35 cellular contexts compared by ENCODE assay signal in genomic region chr10:919481-919880, GRCh38.
"Had no signal": no experiment of that assay in that cellular context is flagged by ENCODE, and none has a peak within 500 bp of the region (broad histone marks: within the 10 kb centered on the region; RNA-seq: fewer than 3 reads in every experiment).

No MANE protein-coding gene starts in this region.

- H3K9me3 Mint-ChIP-seq: activated B cell treated with CpG ODN at 0.5 μM for 24 hours; activated naive CD4-positive, alpha-beta T cell treated with anti-CD3 and anti-CD28 coated beads, Interleukin-2, amount 10 ng/mL, durations not matched to agents 7 days and 5 days; activated naive CD8-positive, alpha-beta T cell treated with anti-CD3 and anti-CD28 coated beads, Interleukin-2, amount 10 ng/mL, durations not matched to agents 7 days and 5 days; IgD-negative memory B cell had no signal

- H3K27ac Mint-ChIP-seq: activated B cell treated with CpG ODN at 0.5 μM for 24 hours; activated CD4-positive, alpha-beta memory T cell treated with anti-CD3 and anti-CD28 coated beads for 36 hours; activated naive CD4-positive, alpha-beta T cell treated with anti-CD3 and anti-CD28 coated beads, Interleukin-2, amount 10 ng/mL, durations not matched to agents 7 days and 5 days; activated naive CD8-positive, alpha-beta T cell treated with anti-CD3 and anti-CD28 coated beads, Interleukin-2, amount 10 ng/mL, durations not matched to agents 7 days and 5 days had no signal

- H3K36me3 Mint-ChIP-seq: IgD-negative memory B cell had no signal

- H3K27me3 Mint-ChIP-seq: activated B cell treated with CpG ODN at 0.5 μM for 24 hours; activated CD4-positive, alpha-beta memory T cell treated with anti-CD3 and anti-CD28 coated beads for 36 hours; activated naive CD4-positive, alpha-beta T cell treated with anti-CD3 and anti-CD28 coated beads, Interleukin-2, amount 10 ng/mL, durations not matched to agents 7 days and 5 days; activated naive CD8-positive, alpha-beta T cell treated with anti-CD3 and anti-CD28 coated beads, Interleukin-2, amount 10 ng/mL, durations not matched to agents 7 days and 5 days; IgD-negative memory B cell had no signal

- H3K27ac ChIP-seq: ascending aorta, body of pancreas, breast epithelium, Peyer's patch, VCaP had no signal

- H3K27me3 ChIP-seq: ascending aorta, body of pancreas, breast epithelium, Peyer's patch had no signal

- ATAC-seq: body of pancreas, PC-3 had no signal

- H3K4me3 Mint-ChIP-seq: activated B cell treated with CpG ODN at 0.5 μM for 24 hours; activated CD4-positive, alpha-beta memory T cell treated with anti-CD3 and anti-CD28 coated beads for 36 hours; activated naive CD4-positive, alpha-beta T cell treated with anti-CD3 and anti-CD28 coated beads, Interleukin-2, amount 10 ng/mL, durations not matched to agents 7 days and 5 days; activated naive CD8-positive, alpha-beta T cell treated with anti-CD3 and anti-CD28 coated beads, Interleukin-2, amount 10 ng/mL, durations not matched to agents 7 days and 5 days had no signal

- H3K4me1 ChIP-seq: breast epithelium had no signal

- H3K4me3 ChIP-seq: ascending aorta, body of pancreas, breast epithelium, Peyer's patch had no signal

- DNase-seq: activated B cell treated with CpG ODN at 0.5 μM for 24 hours; activated CD4-positive, alpha-beta memory T cell treated with anti-CD3 and anti-CD28 coated beads for 36 hours; activated CD4-positive, alpha-beta T cell treated with anti-CD3 and anti-CD28 coated beads for 4 hours; activated CD4-positive, alpha-beta T cell treated with anti-CD3 and anti-CD28 coated beads, Interleukin-2, amount 50 U/mL, for 1 hour; activated CD4-positive, CD25-positive, alpha-beta regulatory T cell treated with anti-CD3 and anti-CD28 coated beads, Interleukin-2, amount 50 U/mL, for 72 hours; activated CD8-positive, alpha-beta memory T cell treated with anti-CD3 and anti-CD28 coated beads, Interleukin-2, amount 50 U/mL, for 48 hours; activated effector memory CD4-positive, alpha-beta T cell treated with Interleukin-2 at 50 U/mL for 16 hours; activated naive CD4-positive, alpha-beta T cell treated with anti-CD3 and anti-CD28 coated beads, Interleukin-2, amount 10 ng/mL, durations not matched to agents 7 days and 5 days; activated naive CD8-positive, alpha-beta T cell treated with anti-CD3 and anti-CD28 coated beads, Interleukin-2, amount 10 ng/mL, durations not matched to agents 7 days and 5 days; activated T-cell treated with anti-CD3 and anti-CD28 coated beads, Interleukin-2, amount 50 U/mL, for 48 hours; amygdala; body of pancreas; Karpas-422; KBM-7; NCI-H1048; NCI-H1105 treated with DMSO at 0.1 percent for 48 hours; NCI-H1436; NCI-H1694; NCI-H1930; NCI-H2081 treated with DMSO at 0.1 percent for 48 hours; NCI-H345; NCI-H526; NCI-H748 treated with DMSO at 0.1 percent for 48 hours; NK-92 treated with Interleukin-12 subunit alpha and Interleukin-12 subunit beta, amount 100 ng/mL, for 24 hours; PC-3; RPMI8226; SW 1271; T-helper 1 cell; T-helper 2 cell; T-helper 9 cell had no signal

- H3K36me3 ChIP-seq: breast epithelium, Peyer's patch had no signal

- H3K9me3 ChIP-seq: ascending aorta, body of pancreas, breast epithelium, Peyer's patch had no signal
